In the genomic region with DNA sequence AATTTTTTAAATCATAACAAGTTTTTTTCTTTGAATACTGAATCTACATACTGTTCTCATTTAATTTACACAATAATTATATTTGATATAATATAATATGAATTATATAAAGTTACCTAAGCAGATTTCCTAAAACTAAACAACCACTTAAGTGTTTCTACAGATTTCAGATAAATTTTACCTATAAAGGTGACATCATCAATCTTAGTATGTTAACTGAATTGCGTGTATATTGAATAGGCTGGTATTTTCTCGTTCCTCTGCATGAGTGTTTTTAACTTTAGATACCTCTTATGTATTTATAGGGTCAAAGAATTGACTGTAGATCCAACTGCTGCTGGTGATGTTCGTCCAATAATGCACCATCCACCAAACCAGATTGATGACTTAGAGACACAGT, we compare ENCODE assay signal across 24 cellular contexts. TPM values are rescaled to one million over a fixed set of nuclear protein-coding genes. Genes with fewer than 3 reads are reported as not detected.
DNase-seq lines count a peak whose midpoint lies in the region; ATAC-seq, FAIRE-seq and TF ChIP-seq lines count a peak whose summit lies in the region.
"Had no signal": no experiment of that assay in that cellular context is flagged by ENCODE, and none has a peak within 500 bp of the region (broad histone marks: within the 10 kb centered on the region; RNA-seq: fewer than 3 reads in every experiment).

No MANE protein-coding gene starts in this region.

- intact Hi-C loops in activated CD8-positive, alpha-beta T cell treated with anti-CD3 and anti-CD28 coated beads for 36 hours (cut with micrococcal nuclease) = no loop called here

- no peaks in the 10 kb centered on the region for H3K9me3 ChIP-seq in CD4-positive, CD25-positive, alpha-beta regulatory T cell (ENCODE audit: control insufficient read depth in 2 of 2, low read length in 2 of 2)
- H3K9me3 ChIP-seq: BE2C had no signal

- FAIRE-seq in TTC549 (lab: Jason Lieb, UNC) = peak; percentile 63
- FAIRE-seq: D721Med, GM18507, RCC 7860 had no signal

- DNase-seq in activated T-cell treated with anti-CD3 and anti-CD28 coated beads, Interleukin-2, amount 50 U/mL, for 24 hours = no peak
- DNase-seq in activated T-cell treated with anti-CD3 and anti-CD28 coated beads, Interleukin-2, amount 50 U/mL, for 4 hours = no peak
- no peak for DNase-seq in CD4-positive, CD25-positive, alpha-beta regulatory T cell
- DNase-seq in effector memory CD8-positive, alpha-beta T cell = no peak
- no peak for DNase-seq in DMS53 treated with DMSO at 0.1 percent for 48 hours (lab: John Stamatoyannopoulos, UW; ENCODE audit: unreplicated experiment)
- no peak for DNase-seq in activated CD8-positive, alpha-beta T cell treated with anti-CD3 and anti-CD28 coated beads for 36 hours
- DNase-seq: 8988T, ACHN, BE2C, Kasumi-1, NCI-H1092 treated with DMSO at 0.1 percent for 48 hours, NCI-H1436, NCI-H187, NCI-H2171 treated with DMSO at 0.1 percent for 48 hours, NCI-H524, NCI-H774, SIG-M5 had no signal

- H3K27ac Mint-ChIP-seq in activated T-cell treated with anti-CD3 and anti-CD28 coated beads, Interleukin-2, amount 50 U/mL, for 24 hours = peak overlapping the region; percentile 73
- peak overlapping the region in 2 of 3 donors; percentile 32 to 76 for H3K27ac Mint-ChIP-seq in CD4-positive, CD25-positive, alpha-beta regulatory T cell
- H3K27ac Mint-ChIP-seq in effector memory CD8-positive, alpha-beta T cell = peak overlapping the region; percentile 53 to 71
- H3K27ac Mint-ChIP-seq in activated CD8-positive, alpha-beta T cell treated with anti-CD3 and anti-CD28 coated beads for 36 hours = no peak overlapping the region
- H3K27ac Mint-ChIP-seq: CD14-positive monocyte had no signal

- H3K4me1 Mint-ChIP-seq in activated T-cell treated with anti-CD3 and anti-CD28 coated beads, Interleukin-2, amount 50 U/mL, for 24 hours (ENCODE audit: low read depth) = peaks cover 9% of the 10 kb centered on the region
- H3K4me1 Mint-ChIP-seq in activated T-cell treated with anti-CD3 and anti-CD28 coated beads, Interleukin-2, amount 50 U/mL, for 4 hours (ENCODE audit: low read depth) = peaks cover 8% of the 10 kb centered on the region
- H3K4me1 Mint-ChIP-seq in CD4-positive, CD25-positive, alpha-beta regulatory T cell = peaks cover 0 to 6% (median 3%) of the 10 kb centered on the region in 4 donors
- H3K4me1 Mint-ChIP-seq in effector memory CD8-positive, alpha-beta T cell (ENCODE audit: low read depth in 2 of 2) = peaks cover 1 to 8% of the 10 kb centered on the region in 2 donors
- H3K4me1 Mint-ChIP-seq in activated CD8-positive, alpha-beta T cell treated with anti-CD3 and anti-CD28 coated beads for 36 hours (ENCODE audit: low read depth) = peaks cover 3% of the 10 kb centered on the region
- H3K4me1 Mint-ChIP-seq: CD14-positive monocyte had no signal

- no peaks in the 10 kb centered on the region for H3K27me3 Mint-ChIP-seq in activated T-cell treated with anti-CD3 and anti-CD28 coated beads, Interleukin-2, amount 50 U/mL, for 24 hours
- no peaks in the 10 kb centered on the region for H3K27me3 Mint-ChIP-seq in activated T-cell treated with anti-CD3 and anti-CD28 coated beads, Interleukin-2, amount 50 U/mL, for 4 hours (ENCODE audit: low read depth)
- no peaks in the 10 kb centered on the region for H3K27me3 Mint-ChIP-seq in CD4-positive, CD25-positive, alpha-beta regulatory T cell
- no peaks in the 10 kb centered on the region for H3K27me3 Mint-ChIP-seq in effector memory CD8-positive, alpha-beta T cell
- H3K27me3 Mint-ChIP-seq in activated CD8-positive, alpha-beta T cell treated with anti-CD3 and anti-CD28 coated beads for 36 hours = no peaks in the 10 kb centered on the region

- CTCF ChIA-PET in activated CD8-positive, alpha-beta T cell treated with anti-CD3 and anti-CD28 coated beads for 36 hours (lab: Charles Lee) = interaction anchor here (1.2 to 1.5 kb wide), 2 partner anchors 16 to 149 kb away, joined by 4 read pairs; no protein-coding TSS in a partner anchor

- no peak overlapping the region for H3K27ac ChIP-seq in CD4-positive, CD25-positive, alpha-beta regulatory T cell (ENCODE audit: insufficient read depth, low read length, poor library complexity, severe bottlenecking)

- peaks cover 82% of the 10 kb centered on the region for H3K36me3 Mint-ChIP-seq in activated T-cell treated with anti-CD3 and anti-CD28 coated beads, Interleukin-2, amount 50 U/mL, for 24 hours (ENCODE audit: low read depth)
- peaks cover 26% of the 10 kb centered on the region for H3K36me3 Mint-ChIP-seq in activated T-cell treated with anti-CD3 and anti-CD28 coated beads, Interleukin-2, amount 50 U/mL, for 4 hours (ENCODE audit: insufficient read depth)
- peaks cover 32% of the 10 kb centered on the region for H3K36me3 Mint-ChIP-seq in CD4-positive, CD25-positive, alpha-beta regulatory T cell
- H3K36me3 Mint-ChIP-seq in effector memory CD8-positive, alpha-beta T cell (ENCODE audit: insufficient read depth) = peaks cover 63% of the 10 kb centered on the region
- peaks cover 56% of the 10 kb centered on the region for H3K36me3 Mint-ChIP-seq in activated CD8-positive, alpha-beta T cell treated with anti-CD3 and anti-CD28 coated beads for 36 hours (ENCODE audit: low read depth)

- H3K4me3 ChIP-seq in CD4-positive, CD25-positive, alpha-beta regulatory T cell (ENCODE audit: low read depth, low read length) = no peak overlapping the region

- H3K9me3 Mint-ChIP-seq in activated T-cell treated with anti-CD3 and anti-CD28 coated beads, Interleukin-2, amount 50 U/mL, for 24 hours = no peaks in the 10 kb centered on the region
- no peaks in the 10 kb centered on the region for H3K9me3 Mint-ChIP-seq in activated T-cell treated with anti-CD3 and anti-CD28 coated beads, Interleukin-2, amount 50 U/mL, for 4 hours
- no peaks in the 10 kb centered on the region for H3K9me3 Mint-ChIP-seq in CD4-positive, CD25-positive, alpha-beta regulatory T cell
- no peaks in the 10 kb centered on the region for H3K9me3 Mint-ChIP-seq in effector memory CD8-positive, alpha-beta T cell
- no peaks in the 10 kb centered on the region for H3K9me3 Mint-ChIP-seq in activated CD8-positive, alpha-beta T cell treated with anti-CD3 and anti-CD28 coated beads for 36 hours
- H3K9me3 Mint-ChIP-seq: CD14-positive monocyte had no signal

- no peaks in the 10 kb centered on the region for H3K27me3 ChIP-seq in CD4-positive, CD25-positive, alpha-beta regulatory T cell (ENCODE audit: control insufficient read depth, insufficient read depth, low read length)
- H3K27me3 ChIP-seq: BE2C had no signal

- peaks cover 82% of the 10 kb centered on the region for H3K36me3 ChIP-seq in CD4-positive, CD25-positive, alpha-beta regulatory T cell (ENCODE audit: control insufficient read depth, insufficient read depth, low read length)

- ATAC-seq in activated T-cell treated with anti-CD3 and anti-CD28 coated beads, Interleukin-2, amount 50 U/mL, for 4 hours = no peak
- no peak for ATAC-seq in CD4-positive, CD25-positive, alpha-beta regulatory T cell (ENCODE audit: low read depth in 2 of 2)
- ATAC-seq in effector memory CD8-positive, alpha-beta T cell (replicated peaks) = no peak
- ATAC-seq in HG03521 (IDR thresholded peaks at IDR 0.05; ENCODE audit: unreplicated experiment) = no peak
- ATAC-seq in activated CD8-positive, alpha-beta T cell treated with anti-CD3 and anti-CD28 coated beads for 36 hours = no peak
- ATAC-seq: HCT116 had no signal

- H3K4me3 Mint-ChIP-seq in activated T-cell treated with anti-CD3 and anti-CD28 coated beads, Interleukin-2, amount 50 U/mL, for 24 hours = no peak overlapping the region
- H3K4me3 Mint-ChIP-seq in activated T-cell treated with anti-CD3 and anti-CD28 coated beads, Interleukin-2, amount 50 U/mL, for 4 hours = no peak overlapping the region
- H3K4me3 Mint-ChIP-seq in CD4-positive, CD25-positive, alpha-beta regulatory T cell = no peak overlapping the region
- H3K4me3 Mint-ChIP-seq in effector memory CD8-positive, alpha-beta T cell = no peak overlapping the region
- H3K4me3 Mint-ChIP-seq in activated CD8-positive, alpha-beta T cell treated with anti-CD3 and anti-CD28 coated beads for 36 hours = no peak overlapping the region
- H3K4me3 Mint-ChIP-seq: CD14-positive monocyte had no signal

- no peak for TF ChIP-seq CTCF in activated CD8-positive, alpha-beta T cell treated with anti-CD3 and anti-CD28 coated beads for 36 hours (IDR thresholded peaks at IDR 0.05)

- no peaks in the 10 kb centered on the region for H3K4me1 ChIP-seq in CD4-positive, CD25-positive, alpha-beta regulatory T cell (ENCODE audit: control insufficient read depth, insufficient read depth, low read length, poor library complexity, severe bottlenecking)
- H3K4me1 ChIP-seq: BE2C had no signal

- POLR2A ChIA-PET in activated CD8-positive, alpha-beta T cell treated with anti-CD3 and anti-CD28 coated beads for 36 hours (lab: Charles Lee) = interaction anchor here (0.7 to 1.0 kb wide), 2 partner anchors 58 to 397 kb away, joined by 3 read pairs; no protein-coding TSS in a partner anchor

RNA-seq across cellular contexts. Expression of gene DIMT1, which starts 30.3 kb away (rescaled TPM):
- total RNA-seq in activated T-cell treated with anti-CD3 and anti-CD28 coated beads, Interleukin-2, amount 50 U/mL, for 4 hours = 10 to 100 TPM; 85.4 to 94.4 (median 93.4) TPM
- 15.8 TPM for total RNA-seq in CD4-positive, CD25-positive, alpha-beta regulatory T cell
- 10 to 100 TPM; 44.3 to 57.2 (median 49.2) TPM for polyA plus RNA-seq in CD4-positive, CD25-positive, alpha-beta regulatory T cell
- 10 to 100 TPM; 51.3 to 59.1 TPM for total RNA-seq in activated CD8-positive, alpha-beta T cell treated with anti-CD3 and anti-CD28 coated beads for 36 hours

RNA-seq across cellular contexts. Expression of gene IPO11, which starts 39.2 kb away (rescaled TPM):
- total RNA-seq in activated T-cell treated with anti-CD3 and anti-CD28 coated beads, Interleukin-2, amount 50 U/mL, for 4 hours = 10 to 100 TPM; 56.1 to 70.4 (median 60.5) TPM
- total RNA-seq in CD4-positive, CD25-positive, alpha-beta regulatory T cell = 23.3 TPM
- 1 to 10 TPM; 3.7 to 9.5 (median 5.5) TPM for polyA plus RNA-seq in CD4-positive, CD25-positive, alpha-beta regulatory T cell
- total RNA-seq in activated CD8-positive, alpha-beta T cell treated with anti-CD3 and anti-CD28 coated beads for 36 hours = 10 to 100 TPM; 59.7 to 61.2 TPM
